1 cellular context compared by ENCODE assay signal in genomic region chr1:156020293-156021086, GRCh38.
A peak's percentile ranks its signal among the peaks of the same experiment; 100 is the strongest.
TF ChIP-seq lines count a peak whose summit lies in the region.

Gene SSR2 (minus strand): TSS chr1:156020951. CDS start chr1:156020167, 784 bp downstream.

TF ChIP-seq in HepG2, 621 proteins besides CTCF, POLR2A, EP300 and RAD21 (continued from another document):
- TF ChIP-seq ZBTB40 (IDR thresholded peaks at IDR 0.05) (peak; percentile 77), ZBTB40 (CRISPR knock-in tag; IDR thresholded peaks at IDR 0.05) (0 out of 2 replicates have a peak, but pooled peaks have one; percentile 20), HNF1B (CRISPR knock-in tag; IDR thresholded peaks at IDR 0.05) (0 out of 2 replicates have a peak, but pooled peaks have one; percentile 20), HOXA3 (CRISPR knock-in tag; IDR thresholded peaks at IDR 0.05) (peak; percentile 68; the same call in 1 of the 2 replicates), SALL1 (CRISPR knock-in tag; IDR thresholded peaks at IDR 0.05) (peak; percentile 78), CENPBD1 (CRISPR knock-in tag; IDR thresholded peaks at IDR 0.05; ENCODE audit: borderline replicate concordance, low read depth) (no peak), HES4 (CRISPR knock-in tag; IDR thresholded peaks at IDR 0.05; ENCODE audit: borderline replicate concordance) (no peak), ZIK1 (CRISPR knock-in tag; IDR thresholded peaks at IDR 0.05; ENCODE audit: borderline replicate concordance, low read depth) (no peak)
TF ChIP-seq in HepG2: peak in this region for 109.
